Comparison of ENCODE assay signal across 18 cellular contexts in the genomic region with DNA sequence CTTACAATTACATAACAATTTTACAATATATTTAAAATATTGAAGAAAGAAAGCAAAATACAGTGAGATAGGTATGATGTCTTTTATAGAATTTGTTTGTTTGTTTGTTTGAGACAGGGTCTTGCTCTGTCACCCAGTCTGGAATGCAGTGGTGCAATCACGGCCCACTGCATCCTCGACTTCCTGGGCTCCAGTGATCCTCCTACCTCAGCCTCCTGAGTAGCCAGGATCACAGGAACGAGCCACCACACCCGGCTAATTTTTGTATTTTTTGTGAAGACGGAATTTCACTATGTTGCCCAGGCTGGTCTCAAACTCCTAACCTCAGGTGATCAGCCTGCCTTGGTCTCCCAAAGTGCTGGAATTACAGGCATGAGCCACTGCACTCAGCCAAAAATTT. TPM values are rescaled to one million over a fixed set of nuclear protein-coding genes. Genes with fewer than 3 reads are reported as not detected.
"Had no signal": no experiment of that assay in that cellular context is flagged by ENCODE, and none has a peak within 500 bp of the region (broad histone marks: within the 10 kb centered on the region; RNA-seq: fewer than 3 reads in every experiment).

No MANE protein-coding gene starts in this region.

RNA-seq across cellular contexts. Expression of gene NACA2, which starts 21.5 kb away (rescaled TPM):
- total RNA-seq: activated naive CD4-positive, alpha-beta T cell treated with anti-CD3 and anti-CD28 coated beads for 36 hours; activated naive CD4-positive, alpha-beta T cell treated with anti-CD3 and anti-CD28 coated beads, Interleukin-2, amount 50 U/mL, for 72 hours; activated naive CD8-positive, alpha-beta T cell treated with anti-CD3 and anti-CD28 coated beads for 36 hours; activated naive CD8-positive, alpha-beta T cell treated with anti-CD3 and anti-CD28 coated beads, Interleukin-2, amount 10 ng/mL, durations not matched to agents 7 days and 5 days; activated T-cell treated with anti-CD3 and anti-CD28 coated beads, Interleukin-2, amount 50 U/mL, for 4 hours; activated T-cell treated with anti-CD3 and anti-CD28 coated beads, Interleukin-2, amount 50 U/mL, for 72 hours; activated T-helper 17 cell treated with anti-CD3 and anti-CD28 coated beads, Interleukin-2, amount 50 U/mL, for 72 hours; activated T-helper 2 cell treated with anti-CD3 and anti-CD28 coated beads, Interferon-gamma antibody, Interleukin-2, Interleukin-4, amounts not matched to agents 10 μg/mL and 5 μg/mL and 100 μg/mL, durations not matched to agents 14 hours and 24 hours and 36 hours; adrenal gland; aorta; ascending aorta; astrocyte; breast epithelium; bronchial epithelial cell; cardiac muscle cell; cardiac septum; cerebellum; chondrocyte had no signal
- polyA plus RNA-seq: cardiac muscle cell had no signal
